ENCODE assay signal across 21 cellular contexts in genomic region chr16:29719063-29719462, GRCh38. TPM values are rescaled to one million over a fixed set of nuclear protein-coding genes. Genes with fewer than 3 reads are reported as not detected.
"Had no signal": no experiment of that assay in that cellular context is flagged by ENCODE, and none has a peak within 500 bp of the region (broad histone marks: within the 10 kb centered on the region; RNA-seq: fewer than 3 reads in every experiment).

No MANE protein-coding gene starts in this region.

- H3K27ac ChIP-seq: brain microvascular endothelial cell, transverse colon had no signal

- H3K4me2 ChIP-seq: smooth muscle cell had no signal

- H3K36me3 Mint-ChIP-seq: activated naive CD4-positive, alpha-beta T cell treated with anti-CD3 and anti-CD28 coated beads, Interleukin-2, amount 50 U/mL, for 72 hours; naive thymus-derived CD8-positive, alpha-beta T cell; stimulated activated memory B cell treated with anti-CD40 and anti-IgM and Interleukin-4, amounts not matched to agents 10 μg/mL and 1 μg/mL and 100 μg/mL, for 72 hours had no signal

- H3K27me3 Mint-ChIP-seq: naive thymus-derived CD8-positive, alpha-beta T cell; progenitor cell of endocrine pancreas; stimulated activated memory B cell treated with anti-CD40 and anti-IgM and Interleukin-4, amounts not matched to agents 10 μg/mL and 1 μg/mL and 100 μg/mL, for 72 hours had no signal

- DNase-seq: activated CD4-positive, alpha-beta T cell treated with anti-CD3 and anti-CD28 coated beads, Interleukin-2, amount 50 U/mL, for 4 hours; activated T-cell treated with anti-CD3 and anti-CD28 coated beads, Interleukin-2, amount 50 U/mL, for 1 hour; amniotic stem cell; brain microvascular endothelial cell; cerebellar nuclear complex; endodermal cell; hypothalamus; mucosa of descending colon; naive thymus-derived CD8-positive, alpha-beta T cell; occipital lobe; right cardiac atrium; substantia nigra; transverse colon had no signal

- H3K9me3 ChIP-seq: mucosa of descending colon, transverse colon had no signal

- H3K4me3 ChIP-seq: lung, mucosa of descending colon, smooth muscle cell, transverse colon had no signal

- ATAC-seq: activated CD4-positive, CD25-positive, alpha-beta regulatory T cell treated with anti-CD3 and anti-CD28 coated beads, Interleukin-2, amount 50 U/mL, for 24 hours; activated naive CD4-positive, alpha-beta T cell treated with anti-CD3 and anti-CD28 coated beads, Interleukin-2, amount 50 U/mL, for 72 hours; mucosa of descending colon; naive thymus-derived CD8-positive, alpha-beta T cell; right cardiac atrium; stimulated activated memory B cell treated with anti-CD40 and anti-IgM and Interleukin-4, amounts not matched to agents 10 μg/mL and 1 μg/mL and 100 μg/mL, for 72 hours had no signal

- H3K27me3 ChIP-seq: brain microvascular endothelial cell, transverse colon had no signal

- H3K4me3 Mint-ChIP-seq: endodermal cell; naive thymus-derived CD8-positive, alpha-beta T cell; stimulated activated memory B cell treated with anti-CD40 and anti-IgM and Interleukin-4, amounts not matched to agents 10 μg/mL and 1 μg/mL and 100 μg/mL, for 72 hours; T-helper 1 cell treated with Interleukin-12 subunit alpha and Interleukin-12 subunit beta and Interleukin-4 antibody, amounts not matched to agents 30 μg/mL and 1 μg/mL, for 36 hours had no signal

- H3K27ac Mint-ChIP-seq: activated naive CD4-positive, alpha-beta T cell treated with anti-CD3 and anti-CD28 coated beads, Interleukin-2, amount 50 U/mL, for 72 hours; endodermal cell; progenitor cell of endocrine pancreas; stimulated activated memory B cell treated with anti-CD40 and anti-IgM and Interleukin-4, amounts not matched to agents 10 μg/mL and 1 μg/mL and 100 μg/mL, for 72 hours; T-helper 1 cell treated with Interleukin-12 subunit alpha and Interleukin-12 subunit beta and Interleukin-4 antibody, amounts not matched to agents 30 μg/mL and 1 μg/mL, for 36 hours had no signal

- H3K36me3 ChIP-seq: brain microvascular endothelial cell, transverse colon had no signal

- H3K9me3 Mint-ChIP-seq: activated naive CD4-positive, alpha-beta T cell treated with anti-CD3 and anti-CD28 coated beads, Interleukin-2, amount 50 U/mL, for 72 hours; naive thymus-derived CD8-positive, alpha-beta T cell; stimulated activated memory B cell treated with anti-CD40 and anti-IgM and Interleukin-4, amounts not matched to agents 10 μg/mL and 1 μg/mL and 100 μg/mL, for 72 hours; T-helper 1 cell treated with Interleukin-12 subunit alpha and Interleukin-12 subunit beta and Interleukin-4 antibody, amounts not matched to agents 30 μg/mL and 1 μg/mL, for 36 hours had no signal

RNA-seq across cellular contexts. Expression of gene C16orf54, which starts 26.7 kb away (rescaled TPM):
- total RNA-seq: dermis microvascular lymphatic vessel endothelial cell, endodermal cell, smooth muscle cell had no signal
- polyA plus RNA-seq: smooth muscle cell had no signal

RNA-seq across cellular contexts. Expression of gene SPN, which starts 56.0 kb away (rescaled TPM):
- total RNA-seq: dermis microvascular lymphatic vessel endothelial cell, smooth muscle cell had no signal
- polyA plus RNA-seq: smooth muscle cell had no signal

RNA-seq across cellular contexts. Expression of gene ZG16, which starts 59.0 kb away (rescaled TPM):
- total RNA-seq: activated naive CD4-positive, alpha-beta T cell treated with anti-CD3 and anti-CD28 coated beads, Interleukin-2, amount 50 U/mL, for 72 hours; dermis microvascular lymphatic vessel endothelial cell; endodermal cell; naive thymus-derived CD8-positive, alpha-beta T cell; occipital lobe; progenitor cell of endocrine pancreas; right cardiac atrium; smooth muscle cell had no signal
- polyA plus RNA-seq: naive thymus-derived CD8-positive, alpha-beta T cell; right cardiac atrium; smooth muscle cell had no signal
